Comparison of ENCODE assay signal across 20 cellular contexts in the genomic region with DNA sequence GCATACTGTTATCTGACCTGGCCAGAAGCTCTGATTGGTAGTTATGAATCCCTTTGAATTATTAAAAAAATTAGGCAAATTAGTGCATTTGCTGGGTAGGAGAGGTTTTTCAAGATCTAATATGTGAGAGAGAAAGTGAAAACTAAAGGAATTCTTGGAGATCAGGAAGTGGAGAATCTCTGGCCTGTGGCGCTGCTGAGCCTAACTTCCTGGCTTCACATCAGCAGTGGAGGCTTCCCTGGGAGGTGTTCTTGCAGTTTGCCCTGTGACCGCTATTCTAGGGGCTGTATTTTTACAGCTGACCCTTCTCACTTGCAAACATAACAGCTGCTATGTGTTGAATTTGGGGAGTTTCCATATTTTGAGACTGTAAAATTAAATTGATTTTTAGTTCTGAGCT.
A peak's percentile ranks its signal among the peaks of the same experiment; 100 is the strongest.
DNase-seq lines count a peak whose midpoint lies in the region; ATAC-seq, FAIRE-seq and TF ChIP-seq lines count a peak whose summit lies in the region.
"Had no signal": no experiment of that assay in that cellular context is flagged by ENCODE, and none has a peak within 500 bp of the region (broad histone marks: within the 10 kb centered on the region; RNA-seq: fewer than 3 reads in every experiment).

No MANE protein-coding gene starts in this region.

- H3K27ac ChIP-seq in SJCRH30 (peak overlapping the region; percentile 23; the same call in 1 of the 2 replicates), right lobe of liver (no peak overlapping the region)
- H3K27ac ChIP-seq: BLaER1 treated with 17β-estradiol and CSF1 and Interleukin-3, amounts not matched to agents 10 nM and 100 nM; coronary artery; esophagus squamous epithelium; thyroid gland had no signal

- H3K27ac Mint-ChIP-seq in stimulated activated effector memory CD8-positive, alpha-beta T cell treated with anti-CD3 and anti-CD28 coated beads, Interleukin-12 subunit alpha, Interleukin-12 subunit beta, amount 100 ng/mL, for 72 hours, result peak overlapping the region; percentile 37
- H3K27ac Mint-ChIP-seq: activated T-helper 2 cell treated with anti-CD3 and anti-CD28 coated beads, Interferon-gamma antibody, Interleukin-2, Interleukin-4, amounts not matched to agents 10 μg/mL and 5 μg/mL and 100 μg/mL, durations not matched to agents 14 hours and 24 hours and 36 hours; natural killer cell treated with Interleukin-12 subunit alpha and Interleukin-12 subunit beta and Interleukin-15 and Interleukin-18, amount 100 ng/mL, for 72 hours had no signal

- DNase-seq in SJCRH30 (peak; percentile 40 to 58), right lobe of liver (no peak), putamen (ENCODE audit: low spot score) (no peak)
- no peak for DNase-seq in stimulated activated effector memory CD8-positive, alpha-beta T cell treated with anti-CD3 and anti-CD28 coated beads, Interleukin-12 subunit alpha, Interleukin-12 subunit beta, amount 100 ng/mL, for 72 hours (ENCODE audit: low spot score in 2 of 2)
- DNase-seq in stimulated activated naive CD4-positive, alpha-beta T cell treated with Interleukin-2 at 50 U/mL for 16 hours (lab: John Stamatoyannopoulos, UW), result no peak
- DNase-seq: activated CD8-positive, alpha-beta memory T cell treated with anti-CD3 and anti-CD28 coated beads for 24 hours; esophagus squamous epithelium; MM.1S; NCI-H187 treated with DMSO at 0.1 percent for 48 hours; retina; SHP77; stimulated activated CD4-positive, alpha-beta T cell treated with anti-CD3 and anti-CD28 coated beads, Interleukin-4, amount 100 ng/mL, for 1 hour had no signal

- H3K4me1 ChIP-seq in SJCRH30, result peaks cover 3% of the 10 kb centered on the region; the same call in 1 of the 2 replicates
- H3K4me1 ChIP-seq in right lobe of liver, result no peaks in the 10 kb centered on the region

- peaks cover 7% of the 10 kb centered on the region for H3K36me3 Mint-ChIP-seq in stimulated activated effector memory CD8-positive, alpha-beta T cell treated with anti-CD3 and anti-CD28 coated beads, Interleukin-12 subunit alpha, Interleukin-12 subunit beta, amount 100 ng/mL, for 72 hours
- H3K36me3 Mint-ChIP-seq: natural killer cell treated with Interleukin-12 subunit alpha and Interleukin-12 subunit beta and Interleukin-15 and Interleukin-18, amount 100 ng/mL, for 72 hours had no signal

- ATAC-seq in right lobe of liver (peak; percentile 43 to 58 (median 48)), GM18498 (IDR thresholded peaks at IDR 0.05; ENCODE audit: unreplicated experiment) (no peak)
- no peak for ATAC-seq in stimulated activated effector memory CD8-positive, alpha-beta T cell treated with anti-CD3 and anti-CD28 coated beads, Interleukin-12 subunit alpha, Interleukin-12 subunit beta, amount 100 ng/mL, for 72 hours
- ATAC-seq: natural killer cell treated with Interleukin-12 subunit alpha and Interleukin-12 subunit beta and Interleukin-15 and Interleukin-18, amount 100 ng/mL, for 72 hours had no signal

- H3K4me3 Mint-ChIP-seq in stimulated activated effector memory CD8-positive, alpha-beta T cell treated with anti-CD3 and anti-CD28 coated beads, Interleukin-12 subunit alpha, Interleukin-12 subunit beta, amount 100 ng/mL, for 72 hours, result no peak overlapping the region
- H3K4me3 Mint-ChIP-seq: natural killer cell treated with Interleukin-12 subunit alpha and Interleukin-12 subunit beta and Interleukin-15 and Interleukin-18, amount 100 ng/mL, for 72 hours had no signal

- H3K27me3 ChIP-seq in SJCRH30, result no peaks in the 10 kb centered on the region
- H3K27me3 ChIP-seq in right lobe of liver, result no peaks in the 10 kb centered on the region
- H3K27me3 ChIP-seq: BLaER1 treated with 17β-estradiol and CSF1 and Interleukin-3, amounts not matched to agents 10 nM and 100 nM; esophagus squamous epithelium; thyroid gland had no signal

- H3K36me3 ChIP-seq in SJCRH30 (no peaks in the 10 kb centered on the region), right lobe of liver (no peaks in the 10 kb centered on the region)
- H3K36me3 ChIP-seq: esophagus squamous epithelium, thyroid gland had no signal

- H3K4me3 ChIP-seq in SJCRH30, result no peak overlapping the region
- H3K4me3 ChIP-seq in right lobe of liver, result no peak overlapping the region
- H3K4me3 ChIP-seq: BLaER1 treated with 17β-estradiol and CSF1 and Interleukin-3, amounts not matched to agents 10 nM and 100 nM; coronary artery; esophagus squamous epithelium; thyroid gland had no signal

- H3K4me1 Mint-ChIP-seq in stimulated activated effector memory CD8-positive, alpha-beta T cell treated with anti-CD3 and anti-CD28 coated beads, Interleukin-12 subunit alpha, Interleukin-12 subunit beta, amount 100 ng/mL, for 72 hours, result peaks cover 6% of the 10 kb centered on the region

- TF ChIP-seq CTCF in right lobe of liver (IDR thresholded peaks at IDR 0.05), result no peak

- TF ChIP-seq POLR2A in right lobe of liver (IDR thresholded peaks at IDR 0.05), result no peak

- H3K9me3 ChIP-seq in SJCRH30 (replicated peaks), result no peaks in the 10 kb centered on the region
- H3K9me3 ChIP-seq in right lobe of liver, result no peaks in the 10 kb centered on the region
- H3K9me3 ChIP-seq: BLaER1 treated with 17β-estradiol and CSF1 and Interleukin-3, amounts not matched to agents 10 nM and 100 nM; esophagus squamous epithelium; thyroid gland had no signal

- peak; percentile 55 for FAIRE-seq in endometrium (lab: Jason Lieb, UNC)
- FAIRE-seq: GM19239 had no signal

- 60% methylated on average over 1 of the region's 2 CpGs for WGBS in right lobe of liver (ENCODE audit: insufficient coverage, low coverage, low lambda C conversion rate, missing lambda C conversion rate)

- intact Hi-C loops in right lobe of liver (cut with DNase I), result no loop called here

- no peaks in the 10 kb centered on the region for H3K9me3 Mint-ChIP-seq in stimulated activated effector memory CD8-positive, alpha-beta T cell treated with anti-CD3 and anti-CD28 coated beads, Interleukin-12 subunit alpha, Interleukin-12 subunit beta, amount 100 ng/mL, for 72 hours
- H3K9me3 Mint-ChIP-seq: activated T-helper 2 cell treated with anti-CD3 and anti-CD28 coated beads, Interferon-gamma antibody, Interleukin-2, Interleukin-4, amounts not matched to agents 10 μg/mL and 5 μg/mL and 100 μg/mL, durations not matched to agents 14 hours and 24 hours and 36 hours; natural killer cell treated with Interleukin-12 subunit alpha and Interleukin-12 subunit beta and Interleukin-15 and Interleukin-18, amount 100 ng/mL, for 72 hours had no signal

Comparison
In these comparisons a context has a peak if more than half of its experiments do, and no peak if none do; other contexts are left out.
1. DNase-seq: peak in SJCRH30 (2 of 2); none in right lobe of liver (0 of 3), stimulated activated effector memory CD8-positive, alpha-beta T cell treated with anti-CD3 and anti-CD28 coated beads, Interleukin-12 subunit alpha, Interleukin-12 subunit beta, amount 100 ng/mL, for 72 hours (0 of 2), stimulated activated naive CD4-positive, alpha-beta T cell treated with Interleukin-2 at 50 U/mL for 16 hours (single experiment) and putamen (single experiment).
2. ATAC-seq: peak in right lobe of liver (4 of 4); none in stimulated activated effector memory CD8-positive, alpha-beta T cell treated with anti-CD3 and anti-CD28 coated beads, Interleukin-12 subunit alpha, Interleukin-12 subunit beta, amount 100 ng/mL, for 72 hours (single experiment) and GM18498 (single experiment).